9 cellular contexts compared by ENCODE assay signal in the genomic region with DNA sequence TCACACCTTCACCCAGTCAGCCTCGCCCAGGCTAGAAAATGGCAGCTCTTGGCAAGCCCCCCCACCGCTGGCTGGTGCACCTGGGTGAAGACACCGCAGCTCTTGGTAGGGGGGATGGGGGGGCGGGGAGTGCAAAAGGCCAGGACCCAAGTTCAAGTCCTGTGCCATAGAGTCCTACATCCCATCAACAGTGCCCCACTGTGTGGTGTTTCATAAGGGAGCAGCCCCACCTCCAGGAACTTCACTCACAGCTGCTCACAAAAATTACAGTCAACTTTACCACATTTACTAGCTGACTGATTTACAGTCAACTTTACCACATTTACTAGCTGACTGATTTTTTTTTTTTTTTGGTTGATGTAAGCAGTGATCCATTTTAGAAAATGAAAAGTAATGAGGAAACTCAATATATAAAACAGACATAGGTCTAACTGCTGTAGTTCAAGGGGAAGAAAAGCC.
A peak's percentile ranks its signal among the peaks of the same experiment; 100 is the strongest.
DNase-seq lines count a peak whose midpoint lies in the region; ATAC-seq and TF ChIP-seq lines count a peak whose summit lies in the region.
"Had no signal": no experiment of that assay in that cellular context is flagged by ENCODE, and none has a peak within 500 bp of the region (broad histone marks: within the 10 kb centered on the region; RNA-seq: fewer than 3 reads in every experiment).

No MANE protein-coding gene starts in this region.

- H2AFZ ChIP-seq in OCI-LY7 (ENCODE audit: low read length), result no peak overlapping the region

- no peak overlapping the region for H3K27ac ChIP-seq in OCI-LY7 (ENCODE audit: low read depth, low read length, poor library complexity, severe bottlenecking)
- H3K27ac ChIP-seq: right lobe of liver had no signal

- H3K4me3 Mint-ChIP-seq in HFFc6, result peak overlapping the region; percentile 85

- H3K4me3 ChIP-seq in OCI-LY7 (ENCODE audit: low read depth, low read length, poor library complexity, severe bottlenecking), result no peak overlapping the region
- H3K4me3 ChIP-seq: right lobe of liver had no signal

- DNase-seq in EH (ENCODE audit: low read depth) (peak; percentile 50), HFFc6 (no peak), OCI-LY7 (ENCODE audit: low spot score) (peak; percentile 38), left lobe of liver (ENCODE audit: low spot score) (no peak), iPS-NIHi11 (ENCODE audit: low spot score) (no peak), NCI-H526 treated with DMSO at 0.1 percent for 48 hours (lab: John Stamatoyannopoulos, UW) (no peak)
- DNase-seq: right lobe of liver had no signal

- no TSS peak for BruUV-seq in OCI-LY7 (replicated peaks; lab: Mats Ljungman, UMichigan)

- H3K36me3 Mint-ChIP-seq in HFFc6 (ENCODE audit: low read depth), result no peaks in the 10 kb centered on the region

- H3K27me3 Mint-ChIP-seq in HFFc6 (ENCODE audit: insufficient read depth), result no peaks in the 10 kb centered on the region; the same call in 1 of the 2 replicates

- intact Hi-C loops in OCI-LY7 (cut with micrococcal nuclease; ENCODE audit: unreplicated experiment), result loop anchor here (5.0 kb wide), 1 partner anchor 302 kb away; no protein-coding TSS in a partner anchor

- H3K4me1 ChIP-seq in OCI-LY7 (ENCODE audit: insufficient read depth, low read length, poor library complexity, severe bottlenecking), result peaks cover 15% of the 10 kb centered on the region
- H3K4me1 ChIP-seq: right lobe of liver had no signal

- ATAC-seq in left lobe of liver (peak; percentile 27), HG03039 (IDR thresholded peaks at IDR 0.05; ENCODE audit: unreplicated experiment) (no peak), GM21529 (IDR thresholded peaks at IDR 0.05; ENCODE audit: unreplicated experiment) (no peak)

- no peaks in the 10 kb centered on the region for H3K36me3 ChIP-seq in OCI-LY7 (ENCODE audit: insufficient read depth, low read length)
- H3K36me3 ChIP-seq: right lobe of liver had no signal

- peak overlapping the region; percentile 96 for H3K27ac Mint-ChIP-seq in HFFc6

- TF ChIP-seq CTCF in HFFc6 (IDR thresholded peaks at IDR 0.05) (no peak), OCI-LY7 (conservative IDR thresholded peaks at IDR 0.05; ENCODE audit: low read length) (peak; percentile 43; the same call in 1 of the 2 replicates)

- no peaks in the 10 kb centered on the region for H4K20me1 ChIP-seq in OCI-LY7 (ENCODE audit: insufficient read depth, low read length)

- POLR2A ChIA-PET in OCI-LY7 (lab: Charles Lee), result interaction anchor here (0.6 to 1.1 kb wide), 4 partner anchors 12 to 288 kb away, joined by 3 to 8 read pairs (median 4); no protein-coding TSS in a partner anchor

- H3K9me3 ChIP-seq in OCI-LY7 (ENCODE audit: low read length), result no peaks in the 10 kb centered on the region
- H3K9me3 ChIP-seq: right lobe of liver had no signal

- peaks cover 45% of the 10 kb centered on the region for H3K4me1 Mint-ChIP-seq in HFFc6 (ENCODE audit: low read depth)

- no peak overlapping the region for H3K4me2 ChIP-seq in OCI-LY7 (ENCODE audit: low read length)

- H3K79me2 ChIP-seq in OCI-LY7 (ENCODE audit: insufficient read depth, low read depth, low read length), result no peaks in the 10 kb centered on the region

- no peaks in the 10 kb centered on the region for H3K9me2 ChIP-seq in OCI-LY7 (ENCODE audit: insufficient read depth, low read length)

- no peaks in the 10 kb centered on the region for H3K9me3 Mint-ChIP-seq in HFFc6

- CTCF ChIA-PET in OCI-LY7 (lab: Charles Lee; ENCODE audit: unreplicated experiment), result interaction anchor here (0.6 kb wide), 1 partner anchor 1140 kb away, joined by 3 read pairs; no protein-coding TSS in a partner anchor

Comparison
In these comparisons a context has a peak if more than half of its experiments do, and no peak if none do; other contexts are left out.
1. DNase-seq: peak in EH (single experiment) and OCI-LY7 (single experiment); none in HFFc6 (single experiment), left lobe of liver (single experiment), iPS-NIHi11 (single experiment) and NCI-H526 treated with DMSO at 0.1 percent for 48 hours (single experiment).